Comparison of ENCODE assay signal across 8 cellular contexts in the genomic region with DNA sequence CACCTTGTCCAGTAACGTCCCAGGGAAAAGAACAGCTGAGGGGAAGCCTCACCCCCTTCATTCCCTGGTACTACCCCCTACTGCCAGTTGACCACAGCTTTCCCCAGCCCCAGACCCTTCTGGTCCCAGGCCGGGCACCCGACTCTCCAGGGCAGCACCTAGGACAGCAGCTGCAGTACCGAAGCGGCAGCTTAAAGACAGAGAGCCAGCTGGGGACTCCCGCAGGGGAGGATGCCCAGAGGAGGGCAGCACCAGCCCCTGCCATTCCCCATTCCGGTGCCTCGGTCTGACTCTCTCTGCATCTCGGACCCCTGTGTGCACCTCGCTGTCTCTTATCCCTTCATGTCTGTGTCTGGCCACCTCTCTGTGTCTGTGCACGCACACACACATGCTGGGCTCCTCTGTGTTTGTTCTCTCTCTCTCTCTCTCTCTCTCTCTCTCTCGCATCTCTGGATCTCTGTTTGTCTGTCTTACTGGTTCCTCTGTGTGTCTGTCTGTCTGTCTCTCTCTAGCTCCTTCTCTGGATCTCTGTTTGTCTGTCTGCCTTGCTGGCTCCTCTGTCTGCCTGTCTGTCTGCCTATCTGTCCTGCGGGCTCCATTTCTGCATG. TPM values are rescaled to one million over a fixed set of nuclear protein-coding genes. Genes with fewer than 3 reads are reported as not detected.
DNase-seq lines count a peak whose midpoint lies in the region; ATAC-seq lines count a peak whose summit lies in the region.

No MANE protein-coding gene starts in this region.

- H3K9me3 Mint-ChIP-seq in naive thymus-derived CD8-positive, alpha-beta T cell = no peaks in the 10 kb centered on the region

- no peaks in the 10 kb centered on the region for H3K36me3 Mint-ChIP-seq in naive thymus-derived CD8-positive, alpha-beta T cell

- no peaks in the 10 kb centered on the region for H3K36me3 ChIP-seq in endocrine pancreas (ENCODE audit: control insufficient read depth, insufficient read depth, low read length)

- H3K4me1 Mint-ChIP-seq in naive thymus-derived CD8-positive, alpha-beta T cell = peaks cover 39 to 66% (median 62%) of the 10 kb centered on the region in 4 donors

- POLR2A ChIA-PET in naive thymus-derived CD8-positive, alpha-beta T cell (lab: Charles Lee) = interaction anchor here (0.8 to 3.0 kb wide), 6 partner anchors 9 to 308 kb away, joined by 3 to 14 read pairs (median 4); partner anchors contain the start of gene IGSF9B

- H3K4me3 Mint-ChIP-seq in naive thymus-derived CD8-positive, alpha-beta T cell = peak overlapping the region; percentile 55 to 85 (median 76)

- H3K9ac ChIP-seq in endocrine pancreas (ENCODE audit: control insufficient read depth, insufficient read depth, low read length) = peak overlapping the region; percentile 32

- H3K9me3 ChIP-seq in endocrine pancreas (ENCODE audit: control insufficient read depth, low read length) = no peaks in the 10 kb centered on the region

- H3K27me3 Mint-ChIP-seq in naive thymus-derived CD8-positive, alpha-beta T cell = peaks cover 0 to 4% (median 0%) of the 10 kb centered on the region in 5 donors

- ATAC-seq in GM21447 (IDR thresholded peaks at IDR 0.05; ENCODE audit: unreplicated experiment) = peak; percentile 58
- peak; percentile 48 to 56 for ATAC-seq in naive thymus-derived CD8-positive, alpha-beta T cell
- ATAC-seq in HG02610 (IDR thresholded peaks at IDR 0.05; ENCODE audit: unreplicated experiment) = no peak
- no peak for ATAC-seq in GM21381 (IDR thresholded peaks at IDR 0.05; ENCODE audit: unreplicated experiment)

- H3K27me3 ChIP-seq in endocrine pancreas (ENCODE audit: control insufficient read depth, insufficient read depth, low read length) = no peaks in the 10 kb centered on the region

- DNase-seq in CD1c-positive myeloid dendritic cell (ENCODE audit: extremely low spot score) (peak; percentile 12), NCI-H2081 treated with DMSO at 0.1 percent for 48 hours (lab: John Stamatoyannopoulos, UW) (peak; percentile 48)
- peak; percentile 56 to 70 for DNase-seq in activated CD4-positive, alpha-beta T cell treated with anti-CD3 and anti-CD28 coated beads, Interleukin-2, amount 50 U/mL, for 48 hours
- peak; percentile 47 to 84 (median 70) for DNase-seq in naive thymus-derived CD8-positive, alpha-beta T cell

- H3K27ac Mint-ChIP-seq in naive thymus-derived CD8-positive, alpha-beta T cell = peak overlapping the region; percentile 76 to 93 (median 89)

- no peaks in the 10 kb centered on the region for H3K4me1 ChIP-seq in endocrine pancreas (ENCODE audit: control insufficient read depth, insufficient read depth, low read length)

- H3K4me3 ChIP-seq in endocrine pancreas (ENCODE audit: control insufficient read depth, insufficient read depth, low read length) = peak overlapping the region; percentile 33

RNA-seq across cellular contexts. Expression of gene IGSF9B, which starts 9.4 kb away (rescaled TPM):
- total RNA-seq in naive thymus-derived CD8-positive, alpha-beta T cell = 10 to 100 TPM; 16.1 TPM
- polyA plus RNA-seq in naive thymus-derived CD8-positive, alpha-beta T cell = 1 to 10 TPM in 1 of 3 donors, under 1 TPM in 2; 0.35 to 2.2 (median 0.81) TPM

Comparison
In these comparisons a context has a peak if more than half of its experiments do, and no peak if none do; other contexts are left out.
1. DNase-seq: peak in every context shown above with its lines; median percentile 70 in naive thymus-derived CD8-positive, alpha-beta T cell; 63 in activated CD4-positive, alpha-beta T cell treated with anti-CD3 and anti-CD28 coated beads, Interleukin-2, amount 50 U/mL, for 48 hours; 48 in NCI-H2081 treated with DMSO at 0.1 percent for 48 hours; 12 in CD1c-positive myeloid dendritic cell.
2. ATAC-seq: peak in GM21447 (single experiment) and naive thymus-derived CD8-positive, alpha-beta T cell (2 of 2); none in HG02610 (single experiment) and GM21381 (single experiment).